Comparison of ENCODE assay signal across 30 cellular contexts in the genomic region with DNA sequence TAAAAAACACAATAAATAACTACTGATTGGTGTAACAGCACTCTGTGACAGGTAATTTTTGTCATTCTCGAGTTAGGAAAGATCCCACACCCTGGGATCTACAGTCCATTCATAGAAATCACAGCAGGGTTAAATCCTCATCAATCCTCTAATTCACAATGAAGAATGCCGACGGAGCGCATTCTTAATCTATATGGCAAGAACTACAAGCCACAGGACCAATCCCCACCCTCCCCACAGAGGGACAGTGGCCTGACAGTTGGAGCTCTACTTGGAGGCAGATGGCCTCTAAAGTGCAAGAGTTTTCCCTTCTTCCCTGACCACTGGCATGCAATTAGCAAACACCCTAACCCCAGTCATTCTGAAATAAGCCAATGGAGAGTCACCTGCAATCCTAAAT.
"Had no signal": no experiment of that assay in that cellular context is flagged by ENCODE, and none has a peak within 500 bp of the region (broad histone marks: within the 10 kb centered on the region; RNA-seq: fewer than 3 reads in every experiment).

No MANE protein-coding gene starts in this region.

- H3K4me1 ChIP-seq: left lung, pancreas, prostate gland, upper lobe of right lung had no signal

- H3K36me3 ChIP-seq: colonic mucosa, gastrocnemius medialis, left lung, pancreas, prostate gland, stomach, thyroid gland, upper lobe of right lung had no signal

- H3K4me3 ChIP-seq: colonic mucosa, gastrocnemius medialis, left lung, lung, mucosa of descending colon, pancreas, prostate gland, stomach, thyroid gland, upper lobe of right lung had no signal

- ATAC-seq: gastrocnemius medialis; left lung; mucosa of descending colon; pancreas; stimulated activated naive B cell treated with anti-CD40 and anti-IgM and Interleukin-4, amounts not matched to agents 10 μg/mL and 1 μg/mL and 100 μg/mL, for 72 hours; upper lobe of right lung had no signal

- H3K27ac Mint-ChIP-seq: activated naive CD8-positive, alpha-beta T cell; stimulated activated naive B cell treated with anti-CD40 and anti-IgM and Interleukin-4, amounts not matched to agents 10 μg/mL and 1 μg/mL and 100 μg/mL, for 72 hours; T-helper 1 cell treated with Interleukin-12 subunit alpha and Interleukin-12 subunit beta and Interleukin-4 antibody, amounts not matched to agents 30 μg/mL and 1 μg/mL, for 36 hours had no signal

- DNase-seq: activated CD4-positive, alpha-beta T cell treated with anti-CD3 and anti-CD28 coated beads for 1 hour; activated CD4-positive, alpha-beta T cell treated with anti-CD3 and anti-CD28 coated beads, Interleukin-2, amount 50 U/mL, for 1 hour; activated effector memory CD4-positive, alpha-beta T cell treated with Interleukin-2 at 50 U/mL for 16 hours; activated naive CD4-positive, alpha-beta T cell treated with Interleukin-2 at 50 U/mL for 16 hours; activated T-cell treated with anti-CD3 and anti-CD28 coated beads for 4 hours; anterior cingulate cortex; cerebellar nuclear complex; colonic mucosa; effector CD8-positive, alpha-beta T cell; gastrocnemius medialis; glutamatergic neuron; left lung; mucosa of descending colon; nucleus accumbens; pancreas; retina; stimulated activated CD4-positive, alpha-beta T cell treated with anti-CD3 and anti-CD28 coated beads, Interleukin-15, amount 100 ng/mL, for 24 hours; stimulated activated CD4-positive, alpha-beta T cell treated with anti-CD3 and anti-CD28 coated beads, Interleukin-2, amount 100 ng/mL, for 24 hours; stimulated activated naive B cell treated with anti-CD40 and anti-IgM and Interleukin-4, amounts not matched to agents 10 μg/mL and 1 μg/mL and 100 μg/mL, for 72 hours; stomach; T1000; thyroid gland; upper lobe of right lung had no signal

- H3K27ac ChIP-seq: colonic mucosa, epithelial cell of prostate, gastrocnemius medialis, left lung, pancreas, prostate gland, stomach, thyroid gland, upper lobe of right lung had no signal

- H3K27me3 ChIP-seq: colonic mucosa, gastrocnemius medialis, left lung, pancreas, stomach, thyroid gland, upper lobe of right lung had no signal

- H3K9me3 ChIP-seq: colonic mucosa, gastrocnemius medialis, pancreas, prostate gland, thyroid gland, upper lobe of right lung had no signal

- H3K4me3 Mint-ChIP-seq: activated naive CD8-positive, alpha-beta T cell; stimulated activated naive B cell treated with anti-CD40 and anti-IgM and Interleukin-4, amounts not matched to agents 10 μg/mL and 1 μg/mL and 100 μg/mL, for 72 hours; T-helper 1 cell treated with Interleukin-12 subunit alpha and Interleukin-12 subunit beta and Interleukin-4 antibody, amounts not matched to agents 30 μg/mL and 1 μg/mL, for 36 hours had no signal

- H3K27me3 Mint-ChIP-seq: activated naive CD8-positive, alpha-beta T cell; stimulated activated naive B cell treated with anti-CD40 and anti-IgM and Interleukin-4, amounts not matched to agents 10 μg/mL and 1 μg/mL and 100 μg/mL, for 72 hours had no signal

- FAIRE-seq: endometrium, islet of Langerhans, pancreas had no signal
